In the genomic region with DNA sequence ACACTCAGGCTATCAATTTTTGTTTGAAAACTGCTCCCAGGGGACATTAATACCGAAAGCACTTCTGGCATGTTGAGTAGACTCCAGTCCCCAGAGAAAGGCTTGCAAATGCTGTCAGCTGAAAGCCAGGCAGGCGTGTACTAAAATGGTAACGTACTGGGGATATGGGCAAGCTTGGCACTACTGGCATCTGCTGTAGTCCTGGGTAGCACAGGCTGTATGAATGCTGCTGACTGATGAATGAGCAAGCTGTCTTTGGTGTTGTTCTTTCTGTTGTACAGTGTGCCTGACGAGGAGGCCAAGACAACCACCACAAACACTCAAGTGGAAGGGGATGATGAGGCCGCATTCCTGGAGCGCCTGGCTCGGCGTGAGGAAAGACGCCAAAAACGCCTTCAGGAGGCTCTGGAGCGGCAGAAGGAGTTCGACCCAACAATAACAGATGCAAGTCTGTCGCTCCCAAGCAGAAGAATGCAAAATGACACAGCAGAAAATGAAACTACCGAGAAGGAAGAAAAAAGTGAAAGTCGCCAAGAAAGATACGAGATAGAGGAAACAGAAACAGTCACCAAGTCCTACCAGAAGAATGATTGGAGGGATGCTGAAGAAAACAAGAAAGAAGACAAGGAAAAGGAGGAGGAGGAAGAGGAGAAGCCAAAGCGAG, we compare ENCODE assay signal across 9 cellular contexts. TPM values are rescaled to one million over a fixed set of nuclear protein-coding genes. Genes with fewer than 3 reads are reported as not detected.
DNase-seq lines count a peak whose midpoint lies in the region; ATAC-seq, FAIRE-seq and TF ChIP-seq lines count a peak whose summit lies in the region.
"Had no signal": no experiment of that assay in that cellular context is flagged by ENCODE, and none has a peak within 500 bp of the region (broad histone marks: within the 10 kb centered on the region; RNA-seq: fewer than 3 reads in every experiment).

No MANE protein-coding gene starts in this region.

- DNase-seq in GM12892 (ENCODE audit: insufficient read length) (no peak), GM12878 (ENCODE audit: low read depth, low spot score) (peak; percentile 23), osteoblast (ENCODE audit: insufficient read length, low spot score, missing footprints) (peak; percentile 90), NCI-H2029 (lab: John Stamatoyannopoulos, UW) (no peak), NCI-H1105 (lab: John Stamatoyannopoulos, UW) (no peak), NCI-H2107 (lab: John Stamatoyannopoulos, UW) (no peak), NCI-H1694 (lab: John Stamatoyannopoulos, UW) (no peak)

- no peaks in the 10 kb centered on the region for H4K20me1 ChIP-seq in GM12878 (ENCODE audit: control insufficient read depth, insufficient read depth)
- peaks cover 37% of the 10 kb centered on the region for H4K20me1 ChIP-seq in osteoblast (ENCODE audit: insufficient read depth, low read length)

- H3K4me2 ChIP-seq in GM12878 (ENCODE audit: control insufficient read depth, insufficient read depth) = peak overlapping the region; percentile 88
- peak overlapping the region; percentile 82 for H3K4me2 ChIP-seq in osteoblast (ENCODE audit: insufficient read depth, low read length)

- intact Hi-C loops in GM12878 (cut with micrococcal nuclease; ENCODE audit: unreplicated experiment) = no loop called here

- FAIRE-seq in GM12892 (lab: Jason Lieb, UNC) = peak; percentile 78
- FAIRE-seq in GM12878 (lab: Jason Lieb, UNC) = peak; percentile 47

- ATAC-seq in HG02588 (IDR thresholded peaks at IDR 0.05; ENCODE audit: unreplicated experiment) = peak; percentile 64
- peak; percentile 85 for ATAC-seq in GM12878
- ATAC-seq: HCT116 had no signal

- H3K4me1 ChIP-seq in GM12878 (ENCODE audit: control insufficient read depth, insufficient read depth, low read length) = peaks cover 8% of the 10 kb centered on the region; the same call in 1 of the 2 replicates
- H3K4me1 ChIP-seq in osteoblast (ENCODE audit: insufficient read depth, low read length) = peaks cover 77% of the 10 kb centered on the region

- WGBS in GM12878 (ENCODE audit: insufficient coverage, insufficient replicate concordance, low lambda C conversion rate, missing lambda C conversion rate) = 16% methylated on average over 17 of the region's 17 CpGs

- in situ Hi-C loops in GM12878 (cut with MboI) = no loop called here

- H2AFZ ChIP-seq in GM12878 (ENCODE audit: control insufficient read depth, low read depth, low read length) (peak overlapping the region; percentile 86), osteoblast (ENCODE audit: low read length) (no peak overlapping the region)

- no peak for TF ChIP-seq RAD21 in GM12878 (IDR thresholded peaks at IDR 0.05; ENCODE audit: insufficient read depth, low read depth, low read length)

- BruUV-seq in GM12878 (replicated peaks; lab: Mats Ljungman, UMichigan) = no TSS peak

- POLR2A ChIA-PET in GM12878 (lab: Charles Lee) = interaction anchor here (1.1 to 1.3 kb wide), 2 partner anchors 10 to 34 kb away, joined by 3 read pairs; no protein-coding TSS in a partner anchor

- TF ChIP-seq POLR2A in GM12892 (IDR thresholded peaks at IDR 0.05; ENCODE audit: low read depth, low read length) (no peak), GM12878 (IDR thresholded peaks at IDR 0.05; ENCODE audit: low read depth, low read length) (no peak)

- H3K79me2 ChIP-seq in GM12878 (ENCODE audit: control insufficient read depth, insufficient read depth, low read length) (no peaks in the 10 kb centered on the region), osteoblast (ENCODE audit: insufficient read depth, low read length) (peaks cover 63% of the 10 kb centered on the region)

- TF ChIP-seq EP300 in GM12878 (IDR thresholded peaks at IDR 0.05; ENCODE audit: borderline replicate concordance in 1 of 2, control insufficient read depth in 1 of 2, low read depth in 2 of 2, low read length in 2 of 2) = no peak

- H3K27me3 ChIP-seq in GM12878 (replicated peaks in 1 of 2; ENCODE audit: control insufficient read depth in 2 of 2, insufficient read depth in 2 of 2, low read length in 1 of 2) = no peaks in the 10 kb centered on the region
- H3K27me3 ChIP-seq in osteoblast (ENCODE audit: insufficient read depth, low read length) = no peaks in the 10 kb centered on the region

- H3K27ac ChIP-seq in GM12878 (ENCODE audit: control insufficient read depth, insufficient read depth) = peak overlapping the region; percentile 33
- peak overlapping the region; percentile 95 for H3K27ac ChIP-seq in osteoblast (ENCODE audit: low read depth, low read length)

- H3K4me3 ChIP-seq in GM12878 (peak overlapping the region; percentile 16; the same call in 1 of the 2 replicates), osteoblast (ENCODE audit: insufficient read depth, low read length) (peak overlapping the region; percentile 55)

- H3K9ac ChIP-seq in GM12878 (ENCODE audit: control insufficient read depth, insufficient read depth, low read length) = peak overlapping the region; percentile 21; the same call in 1 of the 2 replicates

- H3K9me3 ChIP-seq in GM12878 (replicated peaks; ENCODE audit: control insufficient read depth, insufficient read depth, low read length) = no peaks in the 10 kb centered on the region
- H3K9me3 ChIP-seq in osteoblast (ENCODE audit: low read depth, low read length) = no peaks in the 10 kb centered on the region

- CTCF ChIA-PET in GM12878 (lab: Yijun Ruan, JAX) = interaction anchor here (1.2 to 3.7 kb wide), 4 partner anchors 10 to 244 kb away, joined by 3 to 16 read pairs (median 4); a partner anchor contains a TSS

- TF ChIP-seq CTCF in GM12878 (IDR thresholded peaks at IDR 0.05 in 2 of 3, conservative IDR thresholded peaks at IDR 0.05 in 1 of 3; ENCODE audit: control insufficient read depth in 2 of 3, extremely low read depth in 1 of 3, insufficient read depth in 1 of 3, low read depth in 3 of 3, low read length in 3 of 3) (no peak), osteoblast (IDR thresholded peaks at IDR 0.05; ENCODE audit: extremely low read depth, low read depth, low read length) (no peak)

- SMC1A ChIA-PET in GM12878 (lab: Charles Lee; ENCODE audit: uncharacterized antibody, unreplicated experiment) = interaction anchor here (3.2 to 3.9 kb wide), 2 partner anchors 11 to 33 kb away, joined by 27 to 35 read pairs; no protein-coding TSS in a partner anchor

- RAD21 ChIA-PET in GM12878 (lab: Charles Lee; ENCODE audit: unreplicated experiment) = interaction anchor here (0.6 to 2.4 kb wide), 5 partner anchors 10 to 301 kb away, joined by 3 to 13 read pairs (median 3); no protein-coding TSS in a partner anchor

- H3K36me3 ChIP-seq in GM12878 (ENCODE audit: control insufficient read depth in 2 of 2, insufficient read depth in 2 of 2, low read length in 1 of 2) (no peaks in the 10 kb centered on the region), osteoblast (ENCODE audit: insufficient read depth, low read length) (peaks cover 86% of the 10 kb centered on the region)

TF ChIP-seq in GM12878, 131 proteins besides CTCF, POLR2A, EP300 and RAD21 (continues in another document):
- TF ChIP-seq SREBF2 (IDR thresholded peaks at IDR 0.05; ENCODE audit: low read length) (no peak), IKZF2 (IDR thresholded peaks at IDR 0.05) (no peak; a peak in 1 of 4 replicates), KAT2A (conservative IDR thresholded peaks at IDR 0.05; ENCODE audit: control insufficient read depth, low read depth, low read length) (no peak), SPI1 (IDR thresholded peaks at IDR 0.05; ENCODE audit: borderline replicate concordance, insufficient read depth, low read depth, low read length) (no peak), BHLHE40 (IDR thresholded peaks at IDR 0.05; ENCODE audit: borderline replicate concordance in 1 of 2, low read depth in 2 of 2, low read length in 1 of 2) (0 out of 4 replicates have a peak, but pooled peaks of 1 of the 2 experiments have one; percentile 11), HDGF (IDR thresholded peaks at IDR 0.05) (peak; percentile 46; the same call in 1 of the 2 replicates), RUNX3 (IDR thresholded peaks at IDR 0.05; ENCODE audit: low read length) (no peak), ZNF622 (IDR thresholded peaks at IDR 0.05) (no peak), NR2C1 (IDR thresholded peaks at IDR 0.05) (no peak), RBBP5 (conservative IDR thresholded peaks at IDR 0.05) (no peak), IKZF1 (conservative IDR thresholded peaks at IDR 0.05) (peak; percentile 11; the same call in 1 of the 2 replicates), MEF2B (IDR thresholded peaks at IDR 0.05; ENCODE audit: partially characterized antibody, poor library complexity, severe bottlenecking) (peak; percentile 79)
- TF ChIP-seq, protein P1, sequence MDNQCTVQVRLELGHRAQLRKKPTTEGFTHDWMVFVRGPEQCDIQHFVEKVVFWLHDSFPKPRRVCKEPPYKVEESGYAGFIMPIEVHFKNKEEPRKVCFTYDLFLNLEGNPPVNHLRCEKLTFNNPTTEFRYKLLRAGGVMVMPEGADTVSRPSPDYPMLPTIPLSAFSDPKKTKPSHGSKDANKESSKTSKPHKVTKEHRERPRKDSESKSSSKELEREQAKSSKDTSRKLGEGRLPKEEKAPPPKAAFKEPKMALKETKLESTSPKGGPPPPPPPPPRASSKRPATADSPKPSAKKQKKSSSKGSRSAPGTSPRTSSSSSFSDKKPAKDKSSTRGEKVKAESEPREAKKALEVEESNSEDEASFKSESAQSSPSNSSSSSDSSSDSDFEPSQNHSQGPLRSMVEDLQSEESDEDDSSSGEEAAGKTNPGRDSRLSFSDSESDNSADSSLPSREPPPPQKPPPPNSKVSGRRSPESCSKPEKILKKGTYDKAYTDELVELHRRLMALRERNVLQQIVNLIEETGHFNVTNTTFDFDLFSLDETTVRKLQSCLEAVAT (IDR thresholded peaks at IDR 0.05) = 0 out of 2 replicates have a peak, but pooled peaks have one; percentile 21

RNA-seq across cellular contexts. Expression of a gene that starts 53.5 kb away (rescaled TPM):
- 4.3 TPM for polyA plus RNA-seq in GM12892 (2012; ENCODE audit: missing spikeins)
- total RNA-seq in GM12878 (2013; cell fraction: nucleolus; rRNA removed) = 52.9 and 65.3 TPM in 2 replicates
- total RNA-seq in GM12878 (2014; rRNA removed) = 3.2 and 3.5 TPM in 2 replicates
- 2.9 and 3.8 TPM in 2 replicates for total RNA-seq in GM12878 (2014; rRNA removed; fragmentation: Illumina TruSeq; extraction: Trizol)
- 2.3 and 4.2 TPM in 2 replicates for total RNA-seq in GM12878 (2021)
- polyA plus RNA-seq in GM12878 (2011; ENCODE audit: low read depth) = 1.1 TPM
- 12.4 and 24.0 TPM in 2 replicates for polyA plus RNA-seq in GM12878 (2011; rRNA removed)
- polyA plus RNA-seq in GM12878 (2011; cell fraction: cytosol; rRNA removed) = 3.3 and 4.4 TPM in 2 replicates
- polyA plus RNA-seq in GM12878 (2011; cell fraction: nucleus; rRNA removed) = 8.8 and 9.8 TPM in 2 replicates
- polyA plus RNA-seq in GM12878 (2012) = 2.6 and 2.8 TPM in 2 replicates
- 3.7 TPM in 2 replicates for polyA plus RNA-seq in GM12878 (2014; fragmentation: Illumina TruSeq; extraction: Trizol)
- 1 to 10 TPM in 1 of 2 experiments, under 1 TPM in 1; 0.82 to 1.4 TPM for polyA plus RNA-seq in GM12878 (2014; fragmentation: Nextera tagmentation; extraction: Ambion mirVana)
- polyA plus RNA-seq in GM12878 (2014; rRNA removed) = 1.8 and 2.4 TPM in 2 replicates
- polyA plus RNA-seq in GM12878 (2016; fragmentation: Nextera tagmentation; extraction: Ambion mirVana) = 1 to 10 TPM; 7.4 to 8.3 TPM
- polyA minus RNA-seq in GM12878 (2011; rRNA and poly(A)+ RNA removed) = 6.6 and 7.2 TPM in 2 replicates
- polyA minus RNA-seq in GM12878 (2011; cell fraction: cytosol; rRNA and poly(A)+ RNA removed) = 0.52 and 0.80 TPM in 2 replicates
- 12.5 and 22.0 TPM in 2 replicates for polyA minus RNA-seq in GM12878 (2011; cell fraction: nucleus; rRNA and poly(A)+ RNA removed)
- 2.2 and 2.7 TPM in 2 replicates for total RNA-seq in osteoblast

Comparison
In these comparisons a context has a peak if more than half of its experiments do, and no peak if none do; other contexts are left out.
1. DNase-seq: peak in GM12878 (single experiment) and osteoblast (single experiment); none in GM12892 (single experiment), NCI-H2029 (single experiment), NCI-H1105 (single experiment), NCI-H2107 (single experiment) and NCI-H1694 (single experiment).